In genomic region chr13:31111136-31111535, GRCh38 we compare ENCODE assay signal across 12 cellular contexts.
"Had no signal": no experiment of that assay in that cellular context is flagged by ENCODE, and none has a peak within 500 bp of the region (broad histone marks: within the 10 kb centered on the region; RNA-seq: fewer than 3 reads in every experiment).

No MANE protein-coding gene starts in this region.

- H3K9me3 ChIP-seq: adrenal gland, gastroesophageal sphincter, heart left ventricle, tibial nerve had no signal

- H3K27me3 ChIP-seq: adrenal gland, gastroesophageal sphincter, tibial nerve had no signal

- DNase-seq: activated B cell treated with CpG ODN at 0.5 μM for 24 hours; activated CD4-positive, alpha-beta memory T cell treated with anti-CD3 and anti-CD28 coated beads for 36 hours; activated CD4-positive, alpha-beta T cell treated with anti-CD3 and anti-CD28 coated beads for 4 hours; activated gamma-delta T cell treated with Interleukin-2 at 50 U/mL for 16 hours; activated T-cell treated with anti-CD3 and anti-CD28 coated beads for 4 hours; adrenal gland; cortex of kidney; heart left ventricle; immature natural killer cell; left cardiac atrium had no signal

- H3K27ac ChIP-seq: adrenal gland, gastroesophageal sphincter, heart left ventricle, tibial nerve had no signal

- H3K36me3 ChIP-seq: adrenal gland, gastroesophageal sphincter, heart left ventricle, tibial nerve had no signal

- H3K4me1 ChIP-seq: adrenal gland, gastroesophageal sphincter, heart left ventricle, tibial nerve had no signal

- H3K4me3 ChIP-seq: adrenal gland, gastroesophageal sphincter, heart left ventricle, tibial nerve had no signal
